In the genomic region with DNA sequence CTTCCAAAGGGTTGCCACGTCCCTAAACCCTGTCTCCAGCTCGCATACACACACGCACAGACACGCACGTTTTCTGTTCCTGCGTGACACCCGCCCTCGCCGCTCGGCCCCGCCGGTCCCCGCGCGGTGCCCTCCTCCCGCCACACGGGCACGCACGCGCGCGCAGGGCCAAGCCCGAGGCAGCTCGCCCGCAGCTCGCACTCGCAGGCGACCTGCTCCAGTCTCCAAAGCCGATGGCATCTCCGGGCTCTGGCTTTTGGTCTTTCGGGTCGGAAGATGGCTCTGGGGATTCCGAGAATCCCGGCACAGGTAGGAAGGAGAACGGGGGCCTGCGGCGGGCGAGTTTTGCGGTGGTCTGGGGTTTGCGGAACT, we compare ENCODE assay signal across 9 cellular contexts. TPM values are rescaled to one million over a fixed set of nuclear protein-coding genes. Genes with fewer than 3 reads are reported as not detected.
A peak's percentile ranks its signal among the peaks of the same experiment; 100 is the strongest.
DNase-seq lines count a peak whose midpoint lies in the region; ATAC-seq and TF ChIP-seq lines count a peak whose summit lies in the region.
"Had no signal": no experiment of that assay in that cellular context is flagged by ENCODE, and none has a peak within 500 bp of the region (broad histone marks: within the 10 kb centered on the region; RNA-seq: fewer than 3 reads in every experiment).

GAD2 (plus strand) TSS at position 198 of the 372 bp plus-strand sequence; CDS start at position 234, 36 bp downstream.

- peak within 1 kb of the TSS; percentile 11 for H3K4me3 Mint-ChIP-seq in activated CD8-positive, alpha-beta memory T cell treated with anti-CD3 and anti-CD28 coated beads, Interleukin-2, amount 10 ng/mL, durations not matched to agents 7 days and 5 days
- H3K4me3 Mint-ChIP-seq in activated CD4-positive, alpha-beta memory T cell treated with anti-CD3 and anti-CD28 coated beads for 36 hours, result peak within 1 kb of the TSS; percentile 58

- no peak for DNase-seq in activated CD8-positive, alpha-beta memory T cell treated with anti-CD3 and anti-CD28 coated beads, Interleukin-2, amount 10 ng/mL, durations not matched to agents 7 days and 5 days
- no peak for DNase-seq in activated CD8-positive, alpha-beta memory T cell treated with anti-CD3 and anti-CD28 coated beads, Interleukin-2, amount 50 U/mL, for 48 hours
- DNase-seq in activated CD4-positive, alpha-beta memory T cell treated with anti-CD3 and anti-CD28 coated beads for 36 hours, result no peak
- DNase-seq in stomach, result no peak
- DNase-seq in H4 (ENCODE audit: low spot score), result no peak
- DNase-seq in posterior vena cava (ENCODE audit: low spot score), result no peak
- no peak for DNase-seq in Ammon's horn (ENCODE audit: low spot score)

- no peak for TF ChIP-seq EP300 in stomach (IDR thresholded peaks at IDR 0.05)

- WGBS in stomach, 5 donors, result 2 to 6% (median 4%) methylated on average over 11 to 40 of the region's 40 CpGs

- no peaks in the 10 kb centered on the region for H3K9me3 Mint-ChIP-seq in activated CD8-positive, alpha-beta memory T cell treated with anti-CD3 and anti-CD28 coated beads, Interleukin-2, amount 10 ng/mL, durations not matched to agents 7 days and 5 days (ENCODE audit: low read depth)
- no peaks in the 10 kb centered on the region for H3K9me3 Mint-ChIP-seq in activated CD4-positive, alpha-beta memory T cell treated with anti-CD3 and anti-CD28 coated beads for 36 hours

- H3K4me3 ChIP-seq in iPS-18a (ENCODE audit: low read length), result peak within 1 kb of the TSS; percentile 60
- peak within 1 kb of the TSS in 3 of 4 donors; percentile 7 to 28 (median 16) for H3K4me3 ChIP-seq in stomach

- H3K27me3 Mint-ChIP-seq in activated CD8-positive, alpha-beta memory T cell treated with anti-CD3 and anti-CD28 coated beads, Interleukin-2, amount 10 ng/mL, durations not matched to agents 7 days and 5 days, result peaks cover 95% of the 10 kb centered on the region
- H3K27me3 Mint-ChIP-seq in activated CD4-positive, alpha-beta memory T cell treated with anti-CD3 and anti-CD28 coated beads for 36 hours, result peaks cover 85% of the 10 kb centered on the region

- peaks cover 40% of the 10 kb centered on the region for H3K4me1 ChIP-seq in iPS-18a (ENCODE audit: control insufficient read depth, low read depth, low read length)
- peaks cover 20 to 38% (median 28%) of the 10 kb centered on the region in 4 donors for H3K4me1 ChIP-seq in stomach

- H3K27me3 ChIP-seq in iPS-18a (ENCODE audit: control insufficient read depth, insufficient read depth, low read length) (peaks cover 100% of the 10 kb centered on the region), stomach (peaks cover 16 to 100% (median 81%) of the 10 kb centered on the region in 3 donors)

- peaks cover 28% of the 10 kb centered on the region for H3K4me1 Mint-ChIP-seq in activated CD8-positive, alpha-beta memory T cell treated with anti-CD3 and anti-CD28 coated beads, Interleukin-2, amount 10 ng/mL, durations not matched to agents 7 days and 5 days
- peaks cover 33% of the 10 kb centered on the region for H3K4me1 Mint-ChIP-seq in activated CD4-positive, alpha-beta memory T cell treated with anti-CD3 and anti-CD28 coated beads for 36 hours (ENCODE audit: low read depth)

- intact Hi-C loops in activated CD4-positive, alpha-beta memory T cell treated with anti-CD3 and anti-CD28 coated beads for 36 hours (cut with micrococcal nuclease), result no loop called here
- intact Hi-C loops in stomach (cut with DNase I; ENCODE audit: low total_unique reads), result no loop called here
- intact Hi-C loops in posterior vena cava (cut with DNase I), result no loop called here

- H3K9ac ChIP-seq in iPS-18a (ENCODE audit: low read length), result no peak within 1 kb of the TSS

- no peak for ATAC-seq in activated CD8-positive, alpha-beta memory T cell treated with anti-CD3 and anti-CD28 coated beads, Interleukin-2, amount 10 ng/mL, durations not matched to agents 7 days and 5 days

- peaks cover 4% of the 10 kb centered on the region for H3K36me3 Mint-ChIP-seq in activated CD8-positive, alpha-beta memory T cell treated with anti-CD3 and anti-CD28 coated beads, Interleukin-2, amount 10 ng/mL, durations not matched to agents 7 days and 5 days
- H3K36me3 Mint-ChIP-seq in activated CD4-positive, alpha-beta memory T cell treated with anti-CD3 and anti-CD28 coated beads for 36 hours, result peaks cover 2% of the 10 kb centered on the region

- CTCF ChIA-PET in activated CD8-positive, alpha-beta memory T cell treated with anti-CD3 and anti-CD28 coated beads, Interleukin-2, amount 10 ng/mL, durations not matched to agents 7 days and 5 days (lab: Charles Lee), result no interaction called here
- CTCF ChIA-PET in activated CD4-positive, alpha-beta memory T cell treated with anti-CD3 and anti-CD28 coated beads for 36 hours (lab: Charles Lee), result no interaction called here

- H3K27ac ChIP-seq in iPS-18a (ENCODE audit: low read length), result no peak within 1 kb of the TSS
- H3K27ac ChIP-seq in stomach, result no peak within 1 kb of the TSS

- H3K27ac Mint-ChIP-seq in activated CD8-positive, alpha-beta memory T cell treated with anti-CD3 and anti-CD28 coated beads, Interleukin-2, amount 10 ng/mL, durations not matched to agents 7 days and 5 days, result peak within 1 kb of the TSS; percentile 19
- no peak within 1 kb of the TSS for H3K27ac Mint-ChIP-seq in activated CD4-positive, alpha-beta memory T cell treated with anti-CD3 and anti-CD28 coated beads for 36 hours

- TF ChIP-seq CTCF in stomach (IDR thresholded peaks at IDR 0.05), result no peak

- H3K36me3 ChIP-seq in iPS-18a (ENCODE audit: control insufficient read depth, low read depth, low read length) (no peaks in the 10 kb centered on the region), stomach (no peaks in the 10 kb centered on the region)

- no peak for TF ChIP-seq POLR2A in stomach (IDR thresholded peaks at IDR 0.05)

- POLR2A ChIA-PET in activated CD4-positive, alpha-beta memory T cell treated with anti-CD3 and anti-CD28 coated beads for 36 hours (lab: Charles Lee), result no interaction called here

- H3K9me3 ChIP-seq in iPS-18a (ENCODE audit: control insufficient read depth, low read depth, low read length) (no peaks in the 10 kb centered on the region), stomach (no peaks in the 10 kb centered on the region)

RNA-seq across cellular contexts. Expression of gene GAD2, which starts in this region (rescaled TPM):
- not detected for total RNA-seq in activated CD8-positive, alpha-beta memory T cell treated with anti-CD3 and anti-CD28 coated beads, Interleukin-2, amount 10 ng/mL, durations not matched to agents 7 days and 5 days
- total RNA-seq in activated CD4-positive, alpha-beta memory T cell treated with anti-CD3 and anti-CD28 coated beads for 36 hours, result not detected
- total RNA-seq in stomach (under 1 TPM in 1 of 5 donors, not detected in 4; 0.92 TPM), posterior vena cava (not detected)
- polyA plus RNA-seq in stomach, result 1 to 10 TPM in 1 of 3 donors, under 1 TPM in 2; 0.15 to 1.1 (median 0.19) TPM
- total RNA-seq in H4 (2014; rRNA removed; shearing (Covaris generic)), result not detected in 2 replicates
- total RNA-seq: NCI-H460 had no signal
